31 cellular contexts compared by ENCODE assay signal in genomic region chr6:30578051-30578450, GRCh38.
"Had no signal": no experiment of that assay in that cellular context is flagged by ENCODE, and none has a peak within 500 bp of the region (broad histone marks: within the 10 kb centered on the region; RNA-seq: fewer than 3 reads in every experiment).

No MANE protein-coding gene starts in this region.

- H3K27me3 Mint-ChIP-seq: activated naive CD8-positive, alpha-beta T cell treated with anti-CD3 and anti-CD28 coated beads, Interleukin-2, amount 10 ng/mL, durations not matched to agents 7 days and 5 days; dendritic cell treated with granulocyte-macrophage colony-stimulating factor and Interleukin-4, amounts not matched to agents 40 ng/mL and 50 ng/mL, for 4 days; naive B cell had no signal

- H3K9me3 Mint-ChIP-seq: activated naive CD8-positive, alpha-beta T cell treated with anti-CD3 and anti-CD28 coated beads, Interleukin-2, amount 10 ng/mL, durations not matched to agents 7 days and 5 days; dendritic cell treated with granulocyte-macrophage colony-stimulating factor and Interleukin-4, amounts not matched to agents 40 ng/mL and 50 ng/mL, for 4 days; endodermal cell; immature natural killer cell; mesothelial cell of epicardium; naive B cell; nephron progenitor cell had no signal

- H3K4me2 ChIP-seq: SK-N-SH had no signal

- DNase-seq: activated CD4-positive, alpha-beta T cell treated with anti-CD3 and anti-CD28 coated beads, Interleukin-2, amount 50 U/mL, for 1 hour; activated CD4-positive, CD25-positive, alpha-beta regulatory T cell treated with anti-CD3 and anti-CD28 coated beads, Interleukin-2, amount 50 U/mL, for 72 hours; activated CD8-positive, alpha-beta memory T cell treated with anti-CD3 and anti-CD28 coated beads, Interleukin-2, amount 50 U/mL, for 4 hours; activated effector memory CD4-positive, alpha-beta T cell treated with Interleukin-2 at 50 U/mL for 16 hours; activated naive CD8-positive, alpha-beta T cell treated with anti-CD3 and anti-CD28 coated beads, Interleukin-2, amount 10 ng/mL, durations not matched to agents 7 days and 5 days; activated T-cell treated with anti-CD3 and anti-CD28 coated beads, Interleukin-2, amount 50 U/mL, for 1 hour; amniotic stem cell; central memory CD4-positive, alpha-beta T cell; endodermal cell; foreskin keratinocyte; heart left ventricle; hypothalamus; immature natural killer cell; kidney; left colon; naive B cell; nephron progenitor cell; pancreas; retina; SK-N-SH; stimulated activated CD4-positive, alpha-beta T cell treated with anti-CD3 and anti-CD28 coated beads, Interleukin-12 subunit alpha, Interleukin-12 subunit beta, amount 100 ng/mL, for 4 hours; stimulated activated CD4-positive, alpha-beta T cell treated with anti-CD3 and anti-CD28 coated beads, Interleukin-4, amount 100 ng/mL, for 1 hour; T-helper 2 cell had no signal

- H3K27ac Mint-ChIP-seq: dendritic cell treated with granulocyte-macrophage colony-stimulating factor and Interleukin-4, amounts not matched to agents 40 ng/mL and 50 ng/mL, for 4 days; endodermal cell; mesothelial cell of epicardium; nephron progenitor cell had no signal

- H3K27ac ChIP-seq: esophagus muscularis mucosa, foreskin keratinocyte, heart left ventricle, neutrophil, pancreas, prostate gland, skin epidermis, tibial nerve had no signal

- H3K9me3 ChIP-seq: esophagus muscularis mucosa, heart left ventricle, neutrophil, pancreas, prostate gland, SK-N-SH, tibial nerve had no signal

- H3K4me3 ChIP-seq: esophagus muscularis mucosa, heart left ventricle, pancreas, prostate gland, skin epidermis, tibial nerve had no signal

- H3K27me3 ChIP-seq: esophagus muscularis mucosa, foreskin keratinocyte, heart left ventricle, neutrophil, pancreas, tibial nerve had no signal

- H3K4me3 Mint-ChIP-seq: activated naive CD8-positive, alpha-beta T cell treated with anti-CD3 and anti-CD28 coated beads, Interleukin-2, amount 10 ng/mL, durations not matched to agents 7 days and 5 days; dendritic cell treated with granulocyte-macrophage colony-stimulating factor and Interleukin-4, amounts not matched to agents 40 ng/mL and 50 ng/mL, for 4 days; endodermal cell; immature natural killer cell; mesothelial cell of epicardium; nephron progenitor cell had no signal

- H3K4me1 ChIP-seq: foreskin keratinocyte, prostate gland had no signal

- ATAC-seq: foreskin keratinocyte, heart left ventricle, left colon, pancreas, sciatic nerve had no signal
